27 cellular contexts compared by ENCODE assay signal in genomic region chr5:180358694-180359093, GRCh38.
"Had no signal": no experiment of that assay in that cellular context is flagged by ENCODE, and none has a peak within 500 bp of the region (broad histone marks: within the 10 kb centered on the region; RNA-seq: fewer than 3 reads in every experiment).

No MANE protein-coding gene starts in this region.

- H3K4me3 ChIP-seq: stomach, suprapubic skin, testis, thoracic aorta, thyroid gland, tibial artery, tibial nerve, transverse colon, upper lobe of left lung, upper lobe of right lung, uterus, vagina had no signal

- H3K36me3 ChIP-seq: stomach, suprapubic skin, thoracic aorta, thyroid gland, tibial artery, tibial nerve, transverse colon, upper lobe of left lung, upper lobe of right lung, uterus, vagina had no signal

- ATAC-seq: stimulated activated effector memory CD8-positive, alpha-beta T cell treated with anti-CD3 and anti-CD28 coated beads, Interleukin-12 subunit alpha, Interleukin-12 subunit beta, amount 100 ng/mL, for 72 hours; stimulated activated memory B cell treated with anti-CD40 and anti-IgM and Interleukin-4, amounts not matched to agents 10 μg/mL and 1 μg/mL and 100 μg/mL, for 72 hours; stimulated activated naive B cell treated with anti-CD40 and anti-IgM and Interleukin-4, amounts not matched to agents 10 μg/mL and 1 μg/mL and 100 μg/mL, for 72 hours; stimulated activated naive CD8-positive, alpha-beta T cell treated with anti-CD3 and anti-CD28 coated beads, Interleukin-15, amount 100 ng/mL, for 72 hours; stimulated activated naive CD8-positive, alpha-beta T cell treated with anti-CD3 and anti-CD28 coated beads, Interleukin-15, Interleukin-2, amounts not matched to agents 100 U/mL and 50 U/mL, for 24 hours; upper lobe of right lung had no signal

- DNase-seq: stimulated activated CD4-positive, alpha-beta T cell treated with anti-CD3 and anti-CD28 coated beads, Interleukin-2, amount 100 ng/mL, for 48 hours; stimulated activated CD4-positive, alpha-beta T cell treated with anti-CD3 and anti-CD28 coated beads, Interleukin-4, amount 100 ng/mL, for 1 hour; stimulated activated CD4-positive, alpha-beta T cell treated with anti-CD3 and anti-CD28 coated beads, Interleukin-4, amount 100 ng/mL, for 24 hours; stimulated activated CD4-positive, alpha-beta T cell treated with anti-CD3 and anti-CD28 coated beads, Interleukin-4, amount 100 ng/mL, for 4 hours; stimulated activated CD8-positive, alpha-beta memory T cell treated with anti-CD3 and anti-CD28 coated beads, Interleukin-4, amount 100 ng/mL, for 48 hours; stimulated activated naive B cell treated with anti-CD40 and anti-IgM and Interleukin-4, amounts not matched to agents 10 μg/mL and 1 μg/mL and 100 μg/mL, for 72 hours; stimulated activated naive CD4-positive, alpha-beta T cell; stimulated activated naive CD4-positive, alpha-beta T cell treated with Interleukin-2 at 50 U/mL for 16 hours; stimulated activated naive CD8-positive, alpha-beta T cell treated with anti-CD3 and anti-CD28 coated beads, Interleukin-15, amount 100 ng/mL, for 72 hours; stimulated activated naive CD8-positive, alpha-beta T cell treated with anti-CD3 and anti-CD28 coated beads, Interleukin-15, Interleukin-2, amounts not matched to agents 100 U/mL and 50 U/mL, for 24 hours; stomach; substantia nigra; testis; thyroid gland; tibial artery; transverse colon; trophoblast cell; upper lobe of left lung; upper lobe of right lung; uterus had no signal

- H3K4me1 ChIP-seq: testis had no signal

- H3K27me3 ChIP-seq: testis, thyroid gland, uterus, vagina had no signal

- H3K9me3 ChIP-seq: stomach, suprapubic skin, testis, thoracic aorta, thyroid gland, tibial artery, transverse colon, upper lobe of left lung, upper lobe of right lung, uterus, vagina had no signal

- FAIRE-seq: urothelium cell line had no signal

- H3K27ac ChIP-seq: stomach, suprapubic skin, testis, thoracic aorta, thyroid gland, tibial artery, tibial nerve, transverse colon, upper lobe of left lung, upper lobe of right lung, uterus, vagina had no signal
